1 cellular context compared by ENCODE assay signal in genomic region chr12:99049774-99050173, GRCh38.
TF ChIP-seq lines count a peak whose summit lies in the region.

No MANE protein-coding gene starts in this region.

TF ChIP-seq in GM23338, 12 proteins besides CTCF, POLR2A, EP300 and RAD21 (continued from another document):
- TF ChIP-seq ZNF114 (CRISPR knock-in tag; IDR thresholded peaks at IDR 0.05) = no peak
- no peak for TF ChIP-seq ZNF331 (CRISPR knock-in tag; IDR thresholded peaks at IDR 0.05; ENCODE audit: low read depth)
- no peak for TF ChIP-seq ETS1 (IDR thresholded peaks at IDR 0.05)
- no peak for TF ChIP-seq EZH2phosphoT487 (IDR thresholded peaks at IDR 0.05; ENCODE audit: unreplicated experiment)
- TF ChIP-seq STAT1 (IDR thresholded peaks at IDR 0.05; ENCODE audit: unreplicated experiment) = no peak
